ENCODE assay signal across 12 cellular contexts in the genomic region with DNA sequence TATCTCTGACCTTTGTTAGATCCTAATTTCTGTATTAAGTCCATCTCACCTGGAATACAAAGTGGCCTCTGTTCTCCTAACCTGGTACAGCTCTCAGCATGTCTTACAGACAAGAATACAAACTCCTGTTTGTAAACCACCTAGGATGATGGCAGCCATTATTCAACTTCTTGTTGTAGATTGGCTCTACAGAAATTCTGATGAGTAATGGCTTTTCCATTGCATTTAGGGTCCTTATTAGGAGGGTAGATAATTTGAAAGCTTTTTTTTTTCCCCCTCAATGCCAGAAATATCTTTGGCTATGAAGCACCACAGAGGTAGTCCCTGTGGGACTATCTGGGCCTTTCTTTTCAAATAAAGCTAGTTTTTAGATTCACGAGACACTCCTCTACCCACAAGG. TPM values are rescaled to one million over a fixed set of nuclear protein-coding genes. Genes with fewer than 3 reads are reported as not detected.
"Had no signal": no experiment of that assay in that cellular context is flagged by ENCODE, and none has a peak within 500 bp of the region (broad histone marks: within the 10 kb centered on the region; RNA-seq: fewer than 3 reads in every experiment).

No MANE protein-coding gene starts in this region.

- H2AFZ ChIP-seq: GM23248, GM23338 had no signal

- ATAC-seq: GM23338, HCT116 had no signal

- H3K4me2 ChIP-seq: GM23338 had no signal

- H3K9ac ChIP-seq: GM23248 had no signal

- H3K4me3 ChIP-seq: GM23248, GM23338, HAP-1 had no signal

- H3K4me1 ChIP-seq: HAP-1 had no signal

- DNase-seq: GM23248, GOT3, H7, H9, HCEC 1CT, HFFc6 had no signal

- H3K27ac ChIP-seq: GM23248 had no signal

- H3K36me3 ChIP-seq: HAP-1 had no signal

- FAIRE-seq: H1, H54 had no signal

RNA-seq across cellular contexts. Expression of gene NR2E3, which starts 9.8 kb away (rescaled TPM):
- total RNA-seq: GM23248, H4, HFFc6 had no signal
